In genomic region chr7:112759905-112760304, GRCh38 we compare ENCODE assay signal across 26 cellular contexts.
"Had no signal": no experiment of that assay in that cellular context is flagged by ENCODE, and none has a peak within 500 bp of the region (broad histone marks: within the 10 kb centered on the region; RNA-seq: fewer than 3 reads in every experiment).

No MANE protein-coding gene starts in this region.

- H3K4me1 Mint-ChIP-seq: activated CD4-positive, alpha-beta T cell treated with anti-CD3 and anti-CD28 coated beads for 36 hours; neural crest cell had no signal

- H3K27me3 Mint-ChIP-seq: activated CD4-positive, alpha-beta T cell treated with anti-CD3 and anti-CD28 coated beads for 36 hours; activated naive CD8-positive, alpha-beta T cell treated with anti-CD3 and anti-CD28 coated beads, Interleukin-2, amount 10 ng/mL, durations not matched to agents 7 days and 5 days; effector memory CD8-positive, alpha-beta T cell; naive thymus-derived CD8-positive, alpha-beta T cell had no signal

- DNase-seq: activated CD4-positive, alpha-beta T cell treated with anti-CD3 and anti-CD28 coated beads for 36 hours; activated CD4-positive, CD25-positive, alpha-beta regulatory T cell; activated CD8-positive, alpha-beta T cell treated with anti-CD3 and anti-CD28 coated beads, Interleukin-2, amount 10 ng/mL, durations not matched to agents 7 days and 5 days; activated effector memory CD4-positive, alpha-beta T cell treated with Interleukin-2 at 50 U/mL for 16 hours; activated naive CD4-positive, alpha-beta T cell treated with anti-CD3 and anti-CD28 coated beads for 36 hours; activated naive CD8-positive, alpha-beta T cell treated with anti-CD3 and anti-CD28 coated beads, Interleukin-2, amount 10 ng/mL, durations not matched to agents 7 days and 5 days; activated T-cell treated with anti-CD3 and anti-CD28 coated beads for 4 hours; activated T-cell treated with anti-CD3 and anti-CD28 coated beads, Interleukin-2, amount 50 U/mL, for 72 hours; amygdala; cerebellar nuclear complex; dorsolateral prefrontal cortex; effector memory CD8-positive, alpha-beta T cell; islet precursor cell; left colon; midbrain; naive thymus-derived CD8-positive, alpha-beta T cell; nucleus accumbens; psoas muscle; sigmoid colon; stimulated activated naive CD4-positive, alpha-beta T cell; T-helper 1 cell; tibial artery; upper lobe of right lung had no signal

- H3K4me3 Mint-ChIP-seq: activated CD4-positive, alpha-beta T cell treated with anti-CD3 and anti-CD28 coated beads for 36 hours; activated CD8-positive, alpha-beta T cell treated with anti-CD3 and anti-CD28 coated beads, Interleukin-2, amount 10 ng/mL, durations not matched to agents 7 days and 5 days; activated naive CD4-positive, alpha-beta T cell treated with anti-CD3 and anti-CD28 coated beads for 36 hours; activated naive CD8-positive, alpha-beta T cell treated with anti-CD3 and anti-CD28 coated beads, Interleukin-2, amount 10 ng/mL, durations not matched to agents 7 days and 5 days; activated T-cell treated with anti-CD3 and anti-CD28 coated beads, Interleukin-2, amount 50 U/mL, for 72 hours; effector memory CD8-positive, alpha-beta T cell; naive thymus-derived CD8-positive, alpha-beta T cell; neural crest cell; T-helper 2 cell treated with Interferon-gamma antibody and Interleukin-4, amounts not matched to agents 5 μg/mL and 100 μg/mL, for 36 hours had no signal

- ATAC-seq: activated CD4-positive, alpha-beta T cell treated with anti-CD3 and anti-CD28 coated beads for 36 hours; activated CD8-positive, alpha-beta T cell treated with anti-CD3 and anti-CD28 coated beads, Interleukin-2, amount 10 ng/mL, durations not matched to agents 7 days and 5 days; activated T-cell treated with anti-CD3 and anti-CD28 coated beads, Interleukin-2, amount 50 U/mL, for 72 hours; effector memory CD8-positive, alpha-beta T cell; gastroesophageal sphincter; left colon; naive thymus-derived CD8-positive, alpha-beta T cell; psoas muscle; upper lobe of right lung had no signal

- H3K27ac Mint-ChIP-seq: activated CD4-positive, alpha-beta T cell treated with anti-CD3 and anti-CD28 coated beads for 36 hours; activated CD8-positive, alpha-beta T cell treated with anti-CD3 and anti-CD28 coated beads, Interleukin-2, amount 10 ng/mL, durations not matched to agents 7 days and 5 days; activated naive CD4-positive, alpha-beta T cell treated with anti-CD3 and anti-CD28 coated beads for 36 hours; activated naive CD8-positive, alpha-beta T cell treated with anti-CD3 and anti-CD28 coated beads, Interleukin-2, amount 10 ng/mL, durations not matched to agents 7 days and 5 days; activated T-cell treated with anti-CD3 and anti-CD28 coated beads, Interleukin-2, amount 50 U/mL, for 72 hours; effector memory CD8-positive, alpha-beta T cell; T-helper 2 cell treated with Interferon-gamma antibody and Interleukin-4, amounts not matched to agents 5 μg/mL and 100 μg/mL, for 36 hours had no signal

- H3K9me3 Mint-ChIP-seq: activated naive CD8-positive, alpha-beta T cell treated with anti-CD3 and anti-CD28 coated beads, Interleukin-2, amount 10 ng/mL, durations not matched to agents 7 days and 5 days; effector memory CD8-positive, alpha-beta T cell; neural crest cell; T-helper 2 cell treated with Interferon-gamma antibody and Interleukin-4, amounts not matched to agents 5 μg/mL and 100 μg/mL, for 36 hours had no signal
